ENCODE assay signal across 21 cellular contexts in genomic region chr6:94196891-94197290, GRCh38.
"Had no signal": no experiment of that assay in that cellular context is flagged by ENCODE, and none has a peak within 500 bp of the region (broad histone marks: within the 10 kb centered on the region; RNA-seq: fewer than 3 reads in every experiment).

No MANE protein-coding gene starts in this region.

- H3K9me3 ChIP-seq: left ventricle myocardium inferior, psoas muscle, right atrium auricular region, spleen, upper lobe of left lung had no signal

- H3K27me3 ChIP-seq: right atrium auricular region, spleen, upper lobe of left lung had no signal

- H3K27ac ChIP-seq: left ventricle myocardium inferior, psoas muscle, right atrium auricular region, spleen, upper lobe of left lung had no signal

- H3K4me3 ChIP-seq: left ventricle myocardium inferior, psoas muscle, right atrium auricular region, spleen, upper lobe of left lung had no signal

- H3K36me3 ChIP-seq: left ventricle myocardium inferior, right atrium auricular region, spleen, upper lobe of left lung had no signal

- ATAC-seq: naive thymus-derived CD8-positive, alpha-beta T cell; psoas muscle had no signal

- FAIRE-seq: bronchial epithelial cell, endometrium had no signal

- DNase-seq: activated CD4-positive, alpha-beta memory T cell treated with anti-CD3 and anti-CD28 coated beads for 36 hours; activated CD4-positive, alpha-beta T cell treated with anti-CD3 and anti-CD28 coated beads for 48 hours; activated naive CD4-positive, alpha-beta T cell treated with Interleukin-2 at 50 U/mL for 16 hours; activated naive CD8-positive, alpha-beta T cell treated with anti-CD3 and anti-CD28 coated beads, Interleukin-2, amount 10 ng/mL, durations not matched to agents 7 days and 5 days; activated T-cell treated with anti-CD3 and anti-CD28 coated beads, Interleukin-2, amount 50 U/mL, for 48 hours; amniotic stem cell; cerebellar nuclear complex; cortex of kidney; effector CD4-positive, alpha-beta T cell; erythroblast; foreskin fibroblast; left ventricle myocardium inferior; naive thymus-derived CD8-positive, alpha-beta T cell; psoas muscle; spleen; stimulated activated CD4-positive, alpha-beta T cell treated with anti-CD3 and anti-CD28 coated beads, Interleukin-4, amount 100 ng/mL, for 1 hour; stimulated activated naive CD4-positive, alpha-beta T cell treated with Interleukin-2 at 50 U/mL for 16 hours; upper lobe of left lung had no signal

- H3K4me1 ChIP-seq: left ventricle myocardium inferior, psoas muscle, right atrium auricular region, spleen, upper lobe of left lung had no signal
